In genomic region chr5:115913623-115914400, GRCh38 we compare ENCODE assay signal across 4 cellular contexts. TPM values are rescaled to one million over a fixed set of nuclear protein-coding genes. Genes with fewer than 3 reads are reported as not detected.
"Had no signal": no experiment of that assay in that cellular context is flagged by ENCODE, and none has a peak within 500 bp of the region (broad histone marks: within the 10 kb centered on the region; RNA-seq: fewer than 3 reads in every experiment).

No MANE protein-coding gene starts in this region.

RNA-seq across cellular contexts. Expression of gene LVRN, which starts 48.5 kb away (rescaled TPM):
- total RNA-seq: activated CD4-positive, alpha-beta T cell treated with anti-CD3 and anti-CD28 coated beads, Interleukin-2, amount 10 ng/mL, durations not matched to agents 24 days and 14 days; activated CD8-positive, alpha-beta memory T cell treated with anti-CD3 and anti-CD28 coated beads for 36 hours; activated naive CD8-positive, alpha-beta T cell treated with anti-CD3 and anti-CD28 coated beads, Interleukin-2, amount 10 ng/mL, durations not matched to agents 7 days and 5 days had no signal
- polyA plus RNA-seq: naive thymus-derived CD4-positive, alpha-beta T cell had no signal
